14 cellular contexts compared by ENCODE assay signal in genomic region chr19:55241935-55242464, GRCh38. TPM values are rescaled to one million over a fixed set of nuclear protein-coding genes. Genes with fewer than 3 reads are reported as not detected.
DNase-seq lines count a peak whose midpoint lies in the region; ATAC-seq, FAIRE-seq and TF ChIP-seq lines count a peak whose summit lies in the region.
"Had no signal": no experiment of that assay in that cellular context is flagged by ENCODE, and none has a peak within 500 bp of the region (broad histone marks: within the 10 kb centered on the region; RNA-seq: fewer than 3 reads in every experiment).

No MANE protein-coding gene starts in this region.

- no peak overlapping the region for H2BK15ac ChIP-seq in H1 (ENCODE audit: low read length)

- no peak overlapping the region for H4K5ac ChIP-seq in H1 (ENCODE audit: insufficient read length, low read depth, low read length)

- no peak overlapping the region for H2BK20ac ChIP-seq in H1 (ENCODE audit: low read length)

- H3K36me3 ChIP-seq in adrenal gland (replicated peaks in 1 of 2) = peaks cover 0 to 96% of the 10 kb centered on the region in 2 donors
- peaks cover 15 to 61% (median 44%) of the 10 kb centered on the region in 4 experiments for H3K36me3 ChIP-seq in H1 (ENCODE audit: control insufficient read depth in 2 of 4, insufficient read depth in 4 of 4, low read length in 3 of 4)
- peaks cover 0 to 9% of the 10 kb centered on the region in 2 donors for H3K36me3 ChIP-seq in aorta (ENCODE audit: control insufficient read depth in 1 of 2, insufficient read depth in 2 of 2, low read length in 1 of 2)

- no peaks in the 10 kb centered on the region for H3K23me2 ChIP-seq in H1 (ENCODE audit: low read depth, low read length)

- no peak overlapping the region for H3K56ac ChIP-seq in H1 (replicated peaks; ENCODE audit: insufficient read length, low read depth, low read length)

- TF ChIP-seq EP300 in H1 (IDR thresholded peaks at IDR 0.05; ENCODE audit: borderline replicate concordance in 1 of 2, low read depth in 2 of 2, low read length in 2 of 2) = no peak

- no peak overlapping the region for H3K4me2 ChIP-seq in H1 (ENCODE audit: insufficient read depth in 1 of 2, low read depth in 2 of 2, low read length in 2 of 2)
- H3K4me2 ChIP-seq: A549 had no signal

- CTCF ChIA-PET in H1 (lab: Charles Lee; ENCODE audit: partially characterized antibody) = interaction anchor here (1.2 to 8.4 kb wide), 2 partner anchors 14 to 22 kb away, joined by 3 to 32 read pairs; no protein-coding TSS in a partner anchor

- no peaks in the 10 kb centered on the region for H3K9me3 ChIP-seq in adrenal gland (replicated peaks in 1 of 3)
- H3K9me3 ChIP-seq in H1 (ENCODE audit: insufficient read depth in 2 of 2, low read depth in 1 of 2, low read length in 1 of 2) = no peaks in the 10 kb centered on the region
- no peaks in the 10 kb centered on the region for H3K9me3 ChIP-seq in aorta (ENCODE audit: control insufficient read depth, low read length)
- H3K9me3 ChIP-seq: A549, BE2C, HAP-1 had no signal

- no peak overlapping the region for H2AK5ac ChIP-seq in H1 (ENCODE audit: low read depth, low read length)

- H3K14ac ChIP-seq in H1 (ENCODE audit: insufficient read length) = no peak overlapping the region

- POLR2A ChIA-PET in H1 (lab: Charles Lee; ENCODE audit: partially characterized antibody) = no interaction called here

- H3K27ac ChIP-seq in adrenal gland = peak overlapping the region in 4 of 5 donors; percentile 1 to 81 (median 39)
- H3K27ac ChIP-seq in H1 (ENCODE audit: low read depth, low read length) = no peak overlapping the region
- no peak overlapping the region for H3K27ac ChIP-seq in aorta (ENCODE audit: low read depth in 1 of 2, low read length in 2 of 2)
- H3K27ac ChIP-seq: A549, C4-2B had no signal

- H2BK12ac ChIP-seq in H1 (ENCODE audit: low read depth, low read length) = no peak overlapping the region

- no peak overlapping the region for H3K23ac ChIP-seq in H1 (ENCODE audit: insufficient read length)

- ATAC-seq in aorta (ENCODE audit: low FRiP score) = no peak
- ATAC-seq: A549 had no signal

- H2BK120ac ChIP-seq in H1 (replicated peaks; ENCODE audit: low read depth, low read length) = no peak overlapping the region

- TF ChIP-seq POLR2A in adrenal gland (IDR thresholded peaks at IDR 0.05) (no peak), H1 (IDR thresholded peaks at IDR 0.05; ENCODE audit: control extremely low read depth in 1 of 2, low read depth in 2 of 2, low read length in 2 of 2) (no peak)

- peak overlapping the region; percentile 5; the same call in 1 of the 2 replicates for H4K8ac ChIP-seq in H1 (ENCODE audit: extremely low read depth, insufficient read depth, low read length)

- no peak overlapping the region for H3K18ac ChIP-seq in H1 (ENCODE audit: extremely low read depth, low read length)

- DNase-seq in adrenal gland (no peak), H1 (ENCODE audit: low read depth in 1 of 2, low spot score in 2 of 2) (no peak), aorta (peak; percentile 40 to 62), NCI-H2081 (lab: John Stamatoyannopoulos, UW) (no peak), medulla oblongata (ENCODE audit: extremely low spot score) (no peak)
- DNase-seq: BE2C; CD4-positive, alpha-beta memory T cell; DMS79; GOT3 had no signal

- no peak overlapping the region for H4K91ac ChIP-seq in H1 (replicated peaks; ENCODE audit: insufficient read length, low read length)

- intact Hi-C loops in adrenal gland (cut with DNase I) = no loop called here
- intact Hi-C loops in aorta (cut with DNase I) = no loop called here

- H3K79me1 ChIP-seq in H1 (ENCODE audit: low read depth, low read length) = peaks cover under 1% of the 10 kb centered on the region; the same call in 1 of the 2 replicates

- no peaks in the 10 kb centered on the region for H3K79me2 ChIP-seq in H1 (ENCODE audit: control insufficient read depth in 1 of 2, insufficient read depth in 2 of 2, low read length in 2 of 2)

- TF ChIP-seq CTCF in adrenal gland (IDR thresholded peaks at IDR 0.05) (no peak), H1 (IDR thresholded peaks at IDR 0.05; ENCODE audit: control extremely low read depth in 1 of 3, insufficient read depth in 1 of 3, low read depth in 1 of 3, low read length in 3 of 3) (no peak)

- WGBS in adrenal gland, 4 donors = 81 to 89% (median 82%) methylated on average over 3 to 16 of the region's 16 CpGs
- 92% methylated on average over 16 of the region's 16 CpGs; no CpG with 5 or more reads in 1 of the 2 experiments for WGBS in H1 (ENCODE audit: extremely low coverage in 1 of 2, insufficient coverage in 1 of 2, insufficient read length in 1 of 2, insufficient replicate concordance in 2 of 2, low coverage in 1 of 2, low lambda C conversion rate in 2 of 2, missing lambda C conversion rate in 1 of 2), 2 experiments
- WGBS in aorta, 2 donors = 86 to 90% methylated on average over 16 of the region's 16 CpGs

- no peak overlapping the region for H3K4me3 ChIP-seq in adrenal gland
- no peak overlapping the region for H3K4me3 ChIP-seq in H1 (ENCODE audit: extremely low read depth in 1 of 4, insufficient read depth in 2 of 4, low read depth in 3 of 4, low read length in 4 of 4)
- H3K4me3 ChIP-seq in aorta (ENCODE audit: low read length in 2 of 2) = no peak overlapping the region
- H3K4me3 ChIP-seq: A549, HAP-1 had no signal

- FAIRE-seq in H1 (lab: Jason Lieb, UNC) = no peak
- FAIRE-seq: A549, GM12891, GM19239 had no signal

- H2BK5ac ChIP-seq in H1 (ENCODE audit: low read depth, low read length) = no peak overlapping the region; the same call in 1 of the 2 replicates

- H3K27me3 ChIP-seq in adrenal gland (no peaks in the 10 kb centered on the region), H1 (replicated peaks in 1 of 4; ENCODE audit: control insufficient read depth in 3 of 4, extremely low read depth in 1 of 4, insufficient read depth in 3 of 4, low read length in 3 of 4) (no peaks in the 10 kb centered on the region), aorta (ENCODE audit: control insufficient read depth in 1 of 2, insufficient read depth in 2 of 2, low read length in 1 of 2) (no peaks in the 10 kb centered on the region)
- H3K27me3 ChIP-seq: BE2C had no signal

- no peak for TF ChIP-seq RAD21 in H1 (IDR thresholded peaks at IDR 0.05 in 1 of 2, conservative IDR thresholded peaks at IDR 0.05 in 1 of 2; ENCODE audit: low read depth in 2 of 2, low read length in 2 of 2)

- peaks cover 1 to 20% of the 10 kb centered on the region in 2 experiments for H4K20me1 ChIP-seq in H1 (replicated peaks in 1 of 2; ENCODE audit: control insufficient read depth in 1 of 2, insufficient read depth in 2 of 2, low read length in 2 of 2)

- no peak overlapping the region for H2AFZ ChIP-seq in H1 (ENCODE audit: low read length)

- no peak overlapping the region for H3K9ac ChIP-seq in H1 (replicated peaks in 1 of 4; ENCODE audit: extremely low read depth in 1 of 4, low read depth in 3 of 4, low read length in 3 of 4)

- H3K4ac ChIP-seq in H1 (replicated peaks; ENCODE audit: insufficient read length, low read depth, low read length) = no peak overlapping the region

- H3K4me1 ChIP-seq in adrenal gland (replicated peaks in 1 of 2) (no peaks in the 10 kb centered on the region), H1 (replicated peaks in 1 of 4; ENCODE audit: control insufficient read depth in 3 of 4, insufficient read depth in 4 of 4, low read length in 3 of 4) (no peaks in the 10 kb centered on the region), aorta (ENCODE audit: control insufficient read depth in 1 of 2, insufficient read depth in 2 of 2, low read length in 2 of 2) (no peaks in the 10 kb centered on the region)
- H3K4me1 ChIP-seq: A549, BE2C, HAP-1 had no signal

RNA-seq across cellular contexts. Expression of gene TMEM86B, which starts 13.4 kb away (rescaled TPM):
- total RNA-seq in adrenal gland = 1 to 10 TPM; 1.5 to 5.2 (median 4.3) TPM
- 10 to 100 TPM in 2 of 3 donors, under 1 TPM in 1; 0.20 to 47.8 (median 23.1) TPM for polyA plus RNA-seq in adrenal gland
- 2.0 and 2.1 TPM in 2 replicates for total RNA-seq in H1 (2021; fragmentation: NEBNext Ultra II Directional; extraction: Animal tissue kit (Norgen Biotek cat#: 25700))
- polyA plus RNA-seq in H1 (2011; rRNA removed) = 2.9 and 4.2 TPM in 2 replicates
- polyA plus RNA-seq in H1 (2011; cell fraction: cytosol; rRNA removed) = 1.6 TPM
- 11.9 TPM for polyA plus RNA-seq in H1 (2011; cell fraction: nucleus; rRNA removed)
- 0.81 to 2.9 TPM (median 2.6 TPM) in 4 replicates for polyA plus RNA-seq in H1 (2012, experiment 1 of 2)
- polyA plus RNA-seq in H1 (2012, experiment 2 of 2) = 2.2 TPM
- polyA plus RNA-seq in H1 (2013, experiment 1 of 2) = 2.2 TPM
- polyA plus RNA-seq in H1 (2013, experiment 2 of 2) = 1.9 TPM
- polyA minus RNA-seq in H1 (2011; rRNA and poly(A)+ RNA removed) = 0.63 and 1.7 TPM in 2 replicates
- not detected for polyA minus RNA-seq in H1 (2011; cell fraction: cytosol; rRNA and poly(A)+ RNA removed)
- polyA minus RNA-seq in H1 (2011; cell fraction: nucleus; rRNA and poly(A)+ RNA removed) = 4.3 TPM
- total RNA-seq in aorta = 1 to 10 TPM; 2.0 to 3.6 TPM
- 10 to 100 TPM in 1 of 2 donors, 1 to 10 TPM in 1; 2.9 to 10.9 TPM for polyA plus RNA-seq in aorta

RNA-seq across cellular contexts. Expression of gene PPP6R1, which starts 16.8 kb away (rescaled TPM):
- total RNA-seq in adrenal gland (100 to 1,000 TPM in 2 of 8 donors, 10 to 100 TPM in 6; 55.1 to 116 (median 87.9) TPM), aorta (10 to 100 TPM; 47.9 to 55.4 TPM)
- polyA plus RNA-seq in adrenal gland (100 to 1,000 TPM in 1 of 3 donors, 10 to 100 TPM in 2; 33.4 to 102 (median 56.1) TPM), H1 (2011; rRNA removed) (36.4 and 52.5 TPM in 2 replicates), aorta (10 to 100 TPM; 15.2 to 25.3 TPM)
- 74.4 and 75.6 TPM in 2 replicates for total RNA-seq in H1 (2021; fragmentation: NEBNext Ultra II Directional; extraction: Animal tissue kit (Norgen Biotek cat#: 25700))
- polyA plus RNA-seq in H1 (2011; cell fraction: cytosol; rRNA removed) = 44.1 TPM
- 72.3 TPM for polyA plus RNA-seq in H1 (2011; cell fraction: nucleus; rRNA removed)
- 38.2 to 56.4 TPM (median 52.6 TPM) in 4 replicates for polyA plus RNA-seq in H1 (2012, experiment 1 of 2)
- 46.1 TPM for polyA plus RNA-seq in H1 (2012, experiment 2 of 2)
- 34.4 TPM for polyA plus RNA-seq in H1 (2013, experiment 1 of 2)
- 33.2 TPM for polyA plus RNA-seq in H1 (2013, experiment 2 of 2)
- polyA minus RNA-seq in H1 (2011; rRNA and poly(A)+ RNA removed) = 55.1 and 73.5 TPM in 2 replicates
- 62.7 TPM for polyA minus RNA-seq in H1 (2011; cell fraction: cytosol; rRNA and poly(A)+ RNA removed)
- polyA minus RNA-seq in H1 (2011; cell fraction: nucleus; rRNA and poly(A)+ RNA removed) = 41.3 TPM

RNA-seq across cellular contexts. Expression of gene PTPRH, which starts 32.7 kb away (rescaled TPM):
- total RNA-seq in adrenal gland (10 to 100 TPM; 42.8 to 93.8 (median 52.9) TPM), aorta (1 to 10 TPM in 1 of 2 donors, under 1 TPM in 1; 0.29 to 1.9 TPM)
- polyA plus RNA-seq in adrenal gland (10 to 100 TPM; 30.1 to 54.9 (median 34.9) TPM), H1 (2011; rRNA removed) (0.39 and 1.1 TPM in 2 replicates), aorta (1 to 10 TPM in 1 of 2 donors, under 1 TPM in 1; 0.03 to 7.5 TPM)
- total RNA-seq in H1 (2021; fragmentation: NEBNext Ultra II Directional; extraction: Animal tissue kit (Norgen Biotek cat#: 25700)) = 0.21 and 0.30 TPM in 2 replicates
- polyA plus RNA-seq in H1 (2011; cell fraction: cytosol; rRNA removed) = 0.34 TPM
- polyA plus RNA-seq in H1 (2011; cell fraction: nucleus; rRNA removed) = 1.3 TPM
- 0.19 to 0.57 TPM (median 0.32 TPM) in 4 replicates for polyA plus RNA-seq in H1 (2012, experiment 1 of 2)
- polyA plus RNA-seq in H1 (2012, experiment 2 of 2) = 0.31 TPM
- polyA plus RNA-seq in H1 (2013, experiment 1 of 2) = 0.75 TPM
- polyA plus RNA-seq in H1 (2013, experiment 2 of 2) = 0.98 TPM
- 1.6 TPM in 2 replicates for polyA minus RNA-seq in H1 (2011; rRNA and poly(A)+ RNA removed)
- 0.51 TPM for polyA minus RNA-seq in H1 (2011; cell fraction: cytosol; rRNA and poly(A)+ RNA removed)
- polyA minus RNA-seq in H1 (2011; cell fraction: nucleus; rRNA and poly(A)+ RNA removed) = 1.3 TPM
- total RNA-seq: CD4-positive, alpha-beta memory T cell had no signal
- polyA plus RNA-seq: CD4-positive, alpha-beta memory T cell had no signal

RNA-seq across cellular contexts. Expression of gene HSPBP1, which starts 37.9 kb away (rescaled TPM):
- total RNA-seq in adrenal gland = 10 to 100 TPM; 22.0 to 46.0 (median 33.2) TPM
- 10 to 100 TPM; 18.8 to 49.8 (median 49.2) TPM for polyA plus RNA-seq in adrenal gland
- total RNA-seq in H1 (2021; fragmentation: NEBNext Ultra II Directional; extraction: Animal tissue kit (Norgen Biotek cat#: 25700)) = 63.4 and 68.8 TPM in 2 replicates
- polyA plus RNA-seq in H1 (2011; rRNA removed) = 100 and 111 TPM in 2 replicates
- polyA plus RNA-seq in H1 (2011; cell fraction: cytosol; rRNA removed) = 86.6 TPM
- 74.0 TPM for polyA plus RNA-seq in H1 (2011; cell fraction: nucleus; rRNA removed)
- polyA plus RNA-seq in H1 (2012, experiment 1 of 2) = 44.6 to 69.6 TPM (median 66.9 TPM) in 4 replicates
- polyA plus RNA-seq in H1 (2012, experiment 2 of 2) = 84.2 TPM
- polyA plus RNA-seq in H1 (2013, experiment 1 of 2) = 34.0 TPM
- polyA plus RNA-seq in H1 (2013, experiment 2 of 2) = 34.1 TPM
- polyA minus RNA-seq in H1 (2011; rRNA and poly(A)+ RNA removed) = 16.1 and 17.2 TPM in 2 replicates
- 28.0 TPM for polyA minus RNA-seq in H1 (2011; cell fraction: cytosol; rRNA and poly(A)+ RNA removed)
- 21.6 TPM for polyA minus RNA-seq in H1 (2011; cell fraction: nucleus; rRNA and poly(A)+ RNA removed)
- 10 to 100 TPM; 14.1 to 16.3 TPM for total RNA-seq in aorta
- 10 to 100 TPM; 14.7 to 25.3 TPM for polyA plus RNA-seq in aorta

RNA-seq across cellular contexts. Expression of gene BRSK1, which starts 41.8 kb away (rescaled TPM):
- total RNA-seq in adrenal gland = 10 to 100 TPM in 6 of 8 donors, 1 to 10 TPM in 2; 2.0 to 24.9 (median 13.0) TPM
- 10 to 100 TPM in 2 of 3 donors, 1 to 10 TPM in 1; 7.2 to 64.3 (median 27.6) TPM for polyA plus RNA-seq in adrenal gland
- total RNA-seq in H1 (2021; fragmentation: NEBNext Ultra II Directional; extraction: Animal tissue kit (Norgen Biotek cat#: 25700)) = 32.7 and 33.6 TPM in 2 replicates
- polyA plus RNA-seq in H1 (2011; rRNA removed) = 27.6 and 55.2 TPM in 2 replicates
- 51.4 TPM for polyA plus RNA-seq in H1 (2011; cell fraction: cytosol; rRNA removed)
- 281 TPM for polyA plus RNA-seq in H1 (2011; cell fraction: nucleus; rRNA removed)
- polyA plus RNA-seq in H1 (2012, experiment 1 of 2) = 32.1 to 43.0 TPM (median 39.5 TPM) in 4 replicates
- 19.0 TPM for polyA plus RNA-seq in H1 (2012, experiment 2 of 2)
- polyA plus RNA-seq in H1 (2013, experiment 1 of 2) = 19.6 TPM
- 16.3 TPM for polyA plus RNA-seq in H1 (2013, experiment 2 of 2)
- 10.9 and 17.1 TPM in 2 replicates for polyA minus RNA-seq in H1 (2011; rRNA and poly(A)+ RNA removed)
- 14.6 TPM for polyA minus RNA-seq in H1 (2011; cell fraction: cytosol; rRNA and poly(A)+ RNA removed)
- 30.8 TPM for polyA minus RNA-seq in H1 (2011; cell fraction: nucleus; rRNA and poly(A)+ RNA removed)
- total RNA-seq in aorta = 10 to 100 TPM; 14.2 to 18.5 TPM
- polyA plus RNA-seq in aorta = 10 to 100 TPM in 1 of 2 donors, 1 to 10 TPM in 1; 4.8 to 25.1 TPM
- polyA plus RNA-seq: CD4-positive, alpha-beta memory T cell had no signal

Comparison
In these comparisons a context has a peak if more than half of its experiments do, and no peak if none do; other contexts are left out.
1. DNase-seq: peak in aorta (2 of 2); none in adrenal gland (0 of 7), H1 (0 of 2), NCI-H2081 (0 of 2) and medulla oblongata (single experiment).
2. H3K27ac ChIP-seq: peak in adrenal gland (4 of 5); none in H1 (single experiment) and aorta (0 of 2).
3. RNA of gene PTPRH, which starts 32.7 kb away (total RNA-seq): 42.8 to 93.8 TPM in adrenal gland; 0.29 to 1.9 TPM in aorta and 0.21 to 0.30 TPM in H1; every median in the first group is over 10 times any median in the second.